ENCODE assay signal across 8 cellular contexts in the genomic region with DNA sequence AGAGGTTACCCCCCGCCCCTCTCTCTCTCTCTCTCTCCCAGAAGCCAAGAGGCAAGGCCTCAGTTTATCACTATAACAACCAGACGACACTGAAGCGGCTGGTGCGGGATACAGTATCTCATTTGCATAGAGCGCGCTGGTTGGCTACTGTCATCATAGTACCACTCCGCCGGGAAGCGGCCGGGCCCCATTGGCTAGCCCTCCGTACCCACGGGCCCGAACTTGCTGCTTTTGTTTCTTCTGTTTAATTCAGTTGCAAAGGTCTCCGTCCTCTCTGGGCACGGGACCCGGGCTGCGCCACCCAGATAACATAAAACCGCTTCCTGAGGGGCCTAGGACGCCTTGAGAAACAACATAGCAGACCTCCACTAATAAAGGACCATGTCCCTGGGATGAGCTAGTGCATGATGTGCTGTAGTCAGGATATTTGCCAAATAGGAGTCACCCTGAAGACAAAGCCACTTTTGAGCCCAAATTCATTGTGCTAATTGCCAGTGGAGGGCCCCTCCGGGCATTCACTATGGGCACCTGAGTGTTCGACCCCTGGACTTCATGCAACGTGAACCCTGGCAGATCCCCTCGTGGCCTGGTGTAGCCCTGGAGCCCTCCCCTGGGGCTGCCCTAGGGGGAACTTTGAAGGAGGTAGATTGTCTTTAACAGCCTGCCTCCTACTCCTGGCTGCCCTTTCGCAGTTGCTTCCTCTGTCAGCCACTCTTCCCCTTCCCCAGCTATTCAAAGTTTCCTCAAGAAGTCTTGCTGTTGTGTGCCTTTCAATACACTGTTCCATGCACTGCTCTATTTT. TPM values are rescaled to one million over a fixed set of nuclear protein-coding genes. Genes with fewer than 3 reads are reported as not detected.
DNase-seq lines count a peak whose midpoint lies in the region; TF ChIP-seq lines count a peak whose summit lies in the region.

Gene PCYT1B, minus strand, starts transcription at position 91 of the 802 bp plus-strand sequence. CDS start 242 bp downstream, outside the sequence.

- peaks cover 15% of the 10 kb centered on the region for H4K20me1 ChIP-seq in Loucy (ENCODE audit: insufficient read depth, low read length, poor library complexity, severe bottlenecking)

- H3K4me1 ChIP-seq in Loucy (ENCODE audit: insufficient read depth, low read length, poor library complexity, severe bottlenecking) (peaks cover 33% of the 10 kb centered on the region), adipocyte (ENCODE audit: control insufficient read depth, insufficient read depth, low read length) (no peaks in the 10 kb centered on the region), cardiac muscle cell (ENCODE audit: low read depth) (peaks cover 9% of the 10 kb centered on the region), thyroid gland (no peaks in the 10 kb centered on the region)

- TF ChIP-seq CTCF in GM20000 (IDR thresholded peaks at IDR 0.05; ENCODE audit: extremely low read depth, missing control alignments), result no peak
- TF ChIP-seq CTCF in Loucy (conservative IDR thresholded peaks at IDR 0.05; ENCODE audit: low read length), result no peak
- no peak for TF ChIP-seq CTCF in cardiac muscle cell (IDR thresholded peaks at IDR 0.05; ENCODE audit: low read depth, low read length)
- no peak for TF ChIP-seq CTCF in thyroid gland (IDR thresholded peaks at IDR 0.05)

- H3K4me3 ChIP-seq in Loucy (ENCODE audit: low read length, poor library complexity, severe bottlenecking) (peak within 1 kb of the TSS; percentile 96), adipocyte (ENCODE audit: low read length) (peak within 1 kb of the TSS; percentile 66), cardiac muscle cell (peak within 1 kb of the TSS; percentile 43), thyroid gland (replicated peaks in 1 of 3) (no peak within 1 kb of the TSS)

- H3K9me2 ChIP-seq in Loucy (replicated peaks; ENCODE audit: low read depth, low read length), result no peaks in the 10 kb centered on the region

- H3F3A ChIP-seq in Loucy (ENCODE audit: low read depth), result no peaks in the 10 kb centered on the region

- H3K9ac ChIP-seq in Loucy (ENCODE audit: low read depth, low read length, poor library complexity, severe bottlenecking) (peak within 1 kb of the TSS; percentile 93), adipocyte (ENCODE audit: low read length) (no peak within 1 kb of the TSS)

- peak within 1 kb of the TSS; percentile 86 for H3K4me2 ChIP-seq in Loucy (ENCODE audit: low read depth, low read length, poor library complexity, severe bottlenecking)

- H2AFZ ChIP-seq in Loucy (ENCODE audit: low read length), result peak within 1 kb of the TSS; percentile 69

- H3K27ac ChIP-seq in cardiac muscle cell (peak within 1 kb of the TSS; percentile 80), thyroid gland (no peak within 1 kb of the TSS)

- peaks cover 44% of the 10 kb centered on the region for H3K79me2 ChIP-seq in Loucy (ENCODE audit: insufficient read depth, low read length)

- H3K27me3 ChIP-seq in Loucy (ENCODE audit: insufficient read depth, low read length, poor library complexity, severe bottlenecking) (no peaks in the 10 kb centered on the region), adipocyte (replicated peaks; ENCODE audit: control insufficient read depth, insufficient read depth, low read length) (peaks cover 42% of the 10 kb centered on the region), cardiac muscle cell (no peaks in the 10 kb centered on the region), thyroid gland (no peaks in the 10 kb centered on the region)

- DNase-seq in Ammon's horn (ENCODE audit: low spot score) (peak; percentile 59), GM20000 (ENCODE audit: low spot score) (peak; percentile 7), SW480 (ENCODE audit: low spot score) (peak; percentile 29), adipocyte (ENCODE audit: low read depth) (peak; percentile 86), cardiac muscle cell (ENCODE audit: low read depth in 1 of 2, low spot score in 1 of 2) (peak; percentile 71 to 96), pons (ENCODE audit: low spot score) (peak; percentile 53), thyroid gland (peak; percentile 8 to 17)

- 12 to 15% methylated on average over 14 to 20 of the region's 24 CpGs for WGBS in thyroid gland, 2 donors

- no peaks in the 10 kb centered on the region for H3K36me3 ChIP-seq in Loucy (ENCODE audit: insufficient read depth, low read length)
- no peaks in the 10 kb centered on the region for H3K36me3 ChIP-seq in adipocyte (ENCODE audit: control insufficient read depth, insufficient read depth, low read length, severe bottlenecking)
- peaks cover 5% of the 10 kb centered on the region for H3K36me3 ChIP-seq in cardiac muscle cell
- H3K36me3 ChIP-seq in thyroid gland, result no peaks in the 10 kb centered on the region

- TF ChIP-seq POLR2A in thyroid gland (IDR thresholded peaks at IDR 0.05), result no peak

- H3K9me3 ChIP-seq in Loucy (ENCODE audit: insufficient read depth, low read depth, low read length), result no peaks in the 10 kb centered on the region
- no peaks in the 10 kb centered on the region for H3K9me3 ChIP-seq in adipocyte (ENCODE audit: control insufficient read depth, low read length)
- H3K9me3 ChIP-seq in cardiac muscle cell (ENCODE audit: low read depth), result no peaks in the 10 kb centered on the region
- H3K9me3 ChIP-seq in thyroid gland, result no peaks in the 10 kb centered on the region

- intact Hi-C loops in thyroid gland (cut with DNase I), result no loop called here

RNA-seq across cellular contexts. Expression of gene PCYT1B, which starts in this region (rescaled TPM):
- total RNA-seq in cardiac muscle cell, result 37.4 and 41.1 TPM in 2 replicates
- 17.2 and 25.5 TPM in 2 replicates for polyA plus RNA-seq in cardiac muscle cell
- under 1 TPM in 1 of 4 donors, not detected in 3; 0.13 TPM for total RNA-seq in thyroid gland

Comparison
In these comparisons a context has a peak if more than half of its experiments do, and no peak if none do; other contexts are left out.
1. RNA of gene PCYT1B (total RNA-seq): 37.4 to 41.1 TPM in cardiac muscle cell; 0.13 TPM in thyroid gland; every median in the first group is over 10 times any median in the second.
2. Peak in DNase-seq in thyroid gland; RNA of the gene not detected or under 1 TPM.
3. DNase-seq: peak in every context shown above with its lines; median percentile 86 in adipocyte; 84 in cardiac muscle cell; 59 in Ammon's horn; 53 in pons; 29 in SW480; 12 in thyroid gland; 7 in GM20000.
4. H3K4me3 ChIP-seq: peak in Loucy (single experiment), adipocyte (single experiment) and cardiac muscle cell (single experiment); none in thyroid gland (0 of 3).